8 cellular contexts compared by ENCODE assay signal in the genomic region with DNA sequence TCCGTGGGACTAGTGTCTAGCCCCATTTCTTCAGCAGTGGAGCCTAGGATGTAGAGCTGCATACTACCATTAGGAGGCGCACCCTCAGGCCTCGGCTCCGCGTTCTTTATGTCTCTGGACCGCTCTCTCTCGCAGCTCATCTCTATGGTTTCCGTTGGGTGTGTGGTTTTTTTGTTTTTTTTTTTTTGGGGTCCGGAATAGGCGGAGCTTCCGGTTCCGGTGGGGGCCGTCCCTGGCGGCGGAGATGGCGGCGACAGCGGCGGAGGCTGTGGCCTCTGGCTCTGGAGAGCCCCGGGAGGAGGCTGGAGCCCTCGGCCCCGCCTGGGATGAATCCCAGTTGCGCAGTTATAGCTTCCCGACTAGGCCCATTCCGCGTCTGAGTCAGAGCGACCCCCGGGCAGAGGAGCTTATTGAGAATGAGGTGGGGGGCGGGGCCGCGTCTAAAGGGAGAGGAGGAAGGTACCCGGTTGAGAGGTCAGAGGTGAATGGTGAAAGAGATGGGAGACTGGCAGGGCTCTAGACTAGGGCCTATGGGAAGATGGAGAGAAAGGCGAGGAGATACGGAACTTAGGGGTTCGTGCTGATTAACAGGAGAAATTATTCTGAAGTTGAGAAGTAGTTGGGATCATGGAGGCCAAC. TPM values are rescaled to one million over a fixed set of nuclear protein-coding genes. Genes with fewer than 3 reads are reported as not detected.
A peak's percentile ranks its signal among the peaks of the same experiment; 100 is the strongest.
DNase-seq lines count a peak whose midpoint lies in the region; ATAC-seq, FAIRE-seq and TF ChIP-seq lines count a peak whose summit lies in the region.

A gene (plus strand): TSS at position 229 of the 639 bp plus-strand sequence. CDS start 16 bp downstream, at position 245.

- ATAC-seq in GM19468 (IDR thresholded peaks at IDR 0.05; ENCODE audit: extremely low read depth, unreplicated experiment): peak; percentile 72

- no peaks in the 10 kb centered on the region for H3K9me3 ChIP-seq in H1 (ENCODE audit: insufficient read depth in 2 of 2, low read depth in 1 of 2, low read length in 1 of 2)
- no peaks in the 10 kb centered on the region for H3K9me3 ChIP-seq in mesenchymal stem cell (ENCODE audit: control insufficient read depth, low read length)

- no peak within 1 kb of the TSS for H3K14ac ChIP-seq in H1 (ENCODE audit: insufficient read length)
- H3K14ac ChIP-seq in mesenchymal stem cell (ENCODE audit: low read length in 2 of 2): no peak within 1 kb of the TSS

- CTCF ChIA-PET in activated CD8-positive, alpha-beta memory T cell treated with anti-CD3 and anti-CD28 coated beads for 36 hours (lab: Charles Lee): interaction anchor here (0.5 to 3.0 kb wide), 11 partner anchors 9 to 451 kb away, joined by 3 to 14 read pairs (median 4); a partner anchor contains a TSS
- CTCF ChIA-PET in H1 (lab: Charles Lee; ENCODE audit: partially characterized antibody): interaction anchor here (0.6 to 8.0 kb wide), 15 partner anchors 8 to 461 kb away, joined by 3 to 70 read pairs (median 7); a partner anchor contains a TSS

- peak; percentile 90 to 94 (median 91) for TF ChIP-seq CTCF in H1 (IDR thresholded peaks at IDR 0.05; ENCODE audit: control extremely low read depth in 1 of 3, insufficient read depth in 1 of 3, low read depth in 1 of 3, low read length in 3 of 3)

- H2BK15ac ChIP-seq in H1 (ENCODE audit: low read length) (peak within 1 kb of the TSS; percentile 4; the same call in 1 of the 2 replicates), mesenchymal stem cell (ENCODE audit: low read depth, poor library complexity, severe bottlenecking) (peak within 1 kb of the TSS; percentile 80)

- H3K18ac ChIP-seq in H1 (ENCODE audit: extremely low read depth, low read length): no peak within 1 kb of the TSS
- H3K18ac ChIP-seq in mesenchymal stem cell (ENCODE audit: low read depth in 1 of 2, low read length in 2 of 2): peak within 1 kb of the TSS in 1 of 2 experiments; percentile 78

- FAIRE-seq in H1 (lab: Jason Lieb, UNC): peak; percentile 88

- no peak within 1 kb of the TSS for H3K56ac ChIP-seq in H1 (replicated peaks; ENCODE audit: insufficient read length, low read depth, low read length)

- H4K8ac ChIP-seq in H1 (ENCODE audit: extremely low read depth, insufficient read depth, low read length): no peak within 1 kb of the TSS
- peak within 1 kb of the TSS; percentile 90 for H4K8ac ChIP-seq in mesenchymal stem cell (ENCODE audit: low read length)

- H3K36me3 ChIP-seq in H1 (ENCODE audit: control insufficient read depth in 2 of 4, insufficient read depth in 4 of 4, low read length in 3 of 4) (peaks cover 11 to 32% (median 25%) of the 10 kb centered on the region in 4 experiments), mesenchymal stem cell (ENCODE audit: control insufficient read depth in 1 of 2, insufficient read depth in 2 of 2, low read depth in 1 of 2, low read length in 2 of 2) (peaks cover 14 to 31% of the 10 kb centered on the region in 2 experiments)

- H4K91ac ChIP-seq in H1 (replicated peaks; ENCODE audit: insufficient read length, low read length): no peak within 1 kb of the TSS
- peak within 1 kb of the TSS; percentile 58 for H4K91ac ChIP-seq in mesenchymal stem cell (ENCODE audit: low read length)

- no peaks in the 10 kb centered on the region for H3K27me3 ChIP-seq in H1 (replicated peaks in 1 of 4; ENCODE audit: control insufficient read depth in 3 of 4, extremely low read depth in 1 of 4, insufficient read depth in 3 of 4, low read length in 3 of 4)
- H3K27me3 ChIP-seq in mesenchymal stem cell (ENCODE audit: control insufficient read depth in 1 of 2, insufficient read depth in 1 of 2, low read length in 2 of 2): no peaks in the 10 kb centered on the region

- H3K4ac ChIP-seq in H1 (replicated peaks; ENCODE audit: insufficient read length, low read depth, low read length) (no peak within 1 kb of the TSS), mesenchymal stem cell (ENCODE audit: low read depth in 1 of 2, low read length in 2 of 2) (no peak within 1 kb of the TSS)

- peaks cover 4% of the 10 kb centered on the region for H3K79me1 ChIP-seq in H1 (ENCODE audit: low read depth, low read length)
- H3K79me1 ChIP-seq in mesenchymal stem cell (replicated peaks; ENCODE audit: low read length, poor library complexity, severe bottlenecking): peaks cover 23% of the 10 kb centered on the region

- H3K23ac ChIP-seq in H1 (ENCODE audit: insufficient read length): no peak within 1 kb of the TSS
- no peak within 1 kb of the TSS for H3K23ac ChIP-seq in mesenchymal stem cell (ENCODE audit: low read length in 2 of 2)

- H2BK20ac ChIP-seq in H1 (ENCODE audit: low read length): no peak within 1 kb of the TSS

- DNase-seq in COR-L47 (lab: John Stamatoyannopoulos, UW) (peak; percentile 80), HS-5 (ENCODE audit: low read depth) (peak; percentile 84), NK-92 (lab: John Stamatoyannopoulos, UW; ENCODE audit: unreplicated experiment) (peak; percentile 31), H1 (ENCODE audit: low read depth in 1 of 2, low spot score in 2 of 2) (peak; percentile 84 to 87), mesenchymal stem cell (peak; percentile 97)
- peak; percentile 69 for DNase-seq in stimulated activated CD8-positive, alpha-beta memory T cell treated with anti-CD3 and anti-CD28 coated beads, Interleukin-12 subunit alpha, Interleukin-12 subunit beta, amount 100 ng/mL, for 4 hours (ENCODE audit: low read depth)

- TF ChIP-seq EP300 in H1 (IDR thresholded peaks at IDR 0.05; ENCODE audit: borderline replicate concordance in 1 of 2, low read depth in 2 of 2, low read length in 2 of 2): no peak

- H2AFZ ChIP-seq in H1 (ENCODE audit: low read length) (peak within 1 kb of the TSS; percentile 99), mesenchymal stem cell (ENCODE audit: low read depth, low read length) (peak within 1 kb of the TSS; percentile 40)

- peaks cover 0 to 9% (median 5%) of the 10 kb centered on the region in 4 experiments; a peak in 5 of 7 replicates for H3K4me1 ChIP-seq in H1 (replicated peaks in 1 of 4; ENCODE audit: control insufficient read depth in 3 of 4, insufficient read depth in 4 of 4, low read length in 3 of 4)
- H3K4me1 ChIP-seq in mesenchymal stem cell (ENCODE audit: control insufficient read depth, insufficient read depth, low read depth, low read length): peaks cover 4% of the 10 kb centered on the region

- WGBS in H1 (ENCODE audit: extremely low coverage in 1 of 2, insufficient coverage in 1 of 2, insufficient read length in 1 of 2, insufficient replicate concordance in 2 of 2, low coverage in 1 of 2, low lambda C conversion rate in 2 of 2, missing lambda C conversion rate in 1 of 2), 2 experiments: 3% methylated on average over 35 of the region's 35 CpGs; no CpG with 5 or more reads in 1 of the 2 experiments
- WGBS in mesenchymal stem cell: 2% methylated on average over 35 of the region's 35 CpGs

- H3K9ac ChIP-seq in H1 (replicated peaks in 1 of 4; ENCODE audit: extremely low read depth in 1 of 4, low read depth in 3 of 4, low read length in 3 of 4) (peak within 1 kb of the TSS in 1 of 4 experiments; percentile 9; a peak in 3 of 7 replicates), mesenchymal stem cell (ENCODE audit: low read length) (peak within 1 kb of the TSS; percentile 89)

- peaks cover 10 to 35% of the 10 kb centered on the region in 2 experiments for H3K79me2 ChIP-seq in H1 (ENCODE audit: control insufficient read depth in 1 of 2, insufficient read depth in 2 of 2, low read length in 2 of 2)

- H3K23me2 ChIP-seq in H1 (ENCODE audit: low read depth, low read length): peaks cover 3% of the 10 kb centered on the region; the same call in 1 of the 2 replicates

- H2AK5ac ChIP-seq in H1 (ENCODE audit: low read depth, low read length) (no peak within 1 kb of the TSS), mesenchymal stem cell (ENCODE audit: low read length, severe bottlenecking) (no peak within 1 kb of the TSS)

- peaks cover 6 to 10% of the 10 kb centered on the region in 2 experiments for H4K20me1 ChIP-seq in H1 (replicated peaks in 1 of 2; ENCODE audit: control insufficient read depth in 1 of 2, insufficient read depth in 2 of 2, low read length in 2 of 2)

- H3K4me2 ChIP-seq in H1 (ENCODE audit: insufficient read depth in 1 of 2, low read depth in 2 of 2, low read length in 2 of 2) (peak within 1 kb of the TSS; percentile 77 to 85), mesenchymal stem cell (ENCODE audit: low read length, poor library complexity, severe bottlenecking) (peak within 1 kb of the TSS; percentile 89)

- TF ChIP-seq RAD21 in H1 (IDR thresholded peaks at IDR 0.05 in 1 of 2, conservative IDR thresholded peaks at IDR 0.05 in 1 of 2; ENCODE audit: low read depth in 2 of 2, low read length in 2 of 2): peak in 1 of 2 experiments; percentile 4; a peak in 1 of 4 replicates

- H2BK5ac ChIP-seq in H1 (ENCODE audit: low read depth, low read length): no peak within 1 kb of the TSS
- no peak within 1 kb of the TSS for H2BK5ac ChIP-seq in mesenchymal stem cell (ENCODE audit: low read depth, low read length, poor library complexity, severe bottlenecking)

- TF ChIP-seq POLR2A in H1 (IDR thresholded peaks at IDR 0.05; ENCODE audit: control extremely low read depth in 1 of 2, low read depth in 2 of 2, low read length in 2 of 2): peak; percentile 77 to 90

- H2BK120ac ChIP-seq in H1 (replicated peaks; ENCODE audit: low read depth, low read length) (no peak within 1 kb of the TSS), mesenchymal stem cell (ENCODE audit: low read depth, low read length) (no peak within 1 kb of the TSS)

- POLR2A ChIA-PET in activated CD8-positive, alpha-beta memory T cell treated with anti-CD3 and anti-CD28 coated beads for 36 hours (lab: Charles Lee): interaction anchor here (0.7 to 1.1 kb wide), 4 partner anchors 14 to 249 kb away, joined by 3 read pairs; no protein-coding TSS in a partner anchor
- POLR2A ChIA-PET in H1 (lab: Charles Lee; ENCODE audit: partially characterized antibody): interaction anchor here (0.7 to 1.8 kb wide), 14 partner anchors 9 to 453 kb away, joined by 3 to 7 read pairs (median 5); a partner anchor contains a TSS

- H4K5ac ChIP-seq in H1 (ENCODE audit: insufficient read length, low read depth, low read length): peak within 1 kb of the TSS; percentile 55

- H2BK12ac ChIP-seq in H1 (ENCODE audit: low read depth, low read length) (no peak within 1 kb of the TSS), mesenchymal stem cell (ENCODE audit: low read length in 2 of 2) (no peak within 1 kb of the TSS)

- H3K4me3 ChIP-seq in H1 (ENCODE audit: extremely low read depth in 1 of 4, insufficient read depth in 2 of 4, low read depth in 3 of 4, low read length in 4 of 4) (peak within 1 kb of the TSS; percentile 59 to 94 (median 91)), mesenchymal stem cell (ENCODE audit: insufficient read depth in 1 of 2, low read depth in 1 of 2, low read length in 2 of 2) (peak within 1 kb of the TSS; percentile 78 to 94)

- H3K27ac ChIP-seq in H1 (ENCODE audit: low read depth, low read length): no peak within 1 kb of the TSS
- H3K27ac ChIP-seq in mesenchymal stem cell (ENCODE audit: low read length, poor library complexity, severe bottlenecking): no peak within 1 kb of the TSS

RNA-seq across cellular contexts. Expression of the gene that starts here (rescaled TPM):
- total RNA-seq in activated CD8-positive, alpha-beta memory T cell treated with anti-CD3 and anti-CD28 coated beads for 36 hours: 10 to 100 TPM; 41.7 to 45.4 TPM
- 59.7 and 62.8 TPM in 2 replicates for total RNA-seq in H1 (2021; fragmentation: NEBNext Ultra II Directional; extraction: Animal tissue kit (Norgen Biotek cat#: 25700))
- 10.9 TPM in 2 replicates for polyA plus RNA-seq in H1 (2011; rRNA removed)
- 9.9 TPM for polyA plus RNA-seq in H1 (2011; cell fraction: cytosol; rRNA removed)
- polyA plus RNA-seq in H1 (2011; cell fraction: nucleus; rRNA removed): 11.4 TPM
- polyA plus RNA-seq in H1 (2012, experiment 1 of 2): 25.2 to 37.2 TPM (median 26.7 TPM) in 4 replicates
- polyA plus RNA-seq in H1 (2012, experiment 2 of 2): 7.9 TPM
- 16.0 TPM for polyA plus RNA-seq in H1 (2013, experiment 1 of 2)
- polyA plus RNA-seq in H1 (2013, experiment 2 of 2): 14.6 TPM
- polyA minus RNA-seq in H1 (2011; rRNA and poly(A)+ RNA removed): 27.8 and 29.9 TPM in 2 replicates
- polyA minus RNA-seq in H1 (2011; cell fraction: cytosol; rRNA and poly(A)+ RNA removed): 10.2 TPM
- 25.8 TPM for polyA minus RNA-seq in H1 (2011; cell fraction: nucleus; rRNA and poly(A)+ RNA removed)
- polyA plus RNA-seq in mesenchymal stem cell (2013, experiment 1 of 2): 20.0 TPM
- polyA plus RNA-seq in mesenchymal stem cell (2013, experiment 2 of 2): 20.1 TPM

Comparison
In these comparisons a context has a peak if more than half of its experiments do, and no peak if none do; other contexts are left out.
1. DNase-seq: peak in every context shown above with its lines; median percentile 97 in mesenchymal stem cell; 86 in H1; 84 in HS-5; 80 in COR-L47; 69 in stimulated activated CD8-positive, alpha-beta memory T cell treated with anti-CD3 and anti-CD28 coated beads, Interleukin-12 subunit alpha, Interleukin-12 subunit beta, amount 100 ng/mL, for 4 hours; 31 in NK-92.